ENCODE assay signal across 26 cellular contexts in genomic region chr17:61345081-61345480, GRCh38.
"Had no signal": no experiment of that assay in that cellular context is flagged by ENCODE, and none has a peak within 500 bp of the region (broad histone marks: within the 10 kb centered on the region; RNA-seq: fewer than 3 reads in every experiment).

No MANE protein-coding gene starts in this region.

- H3K9ac ChIP-seq: neural progenitor cell had no signal

- H3K9me3 ChIP-seq: gastroesophageal sphincter, heart right ventricle, mucosa of descending colon, prostate gland, stomach, testis, tibial artery, uterus had no signal

- ATAC-seq: gastroesophageal sphincter; left cardiac atrium; mucosa of descending colon; natural killer cell treated with Interleukin-12 subunit alpha and Interleukin-12 subunit beta and Interleukin-15 and Interleukin-18, amount 100 ng/mL, for 72 hours; sciatic nerve; stimulated activated effector memory CD8-positive, alpha-beta T cell treated with anti-CD3 and anti-CD28 coated beads, Interleukin-12 subunit alpha, Interleukin-12 subunit beta, amount 100 ng/mL, for 72 hours had no signal

- DNase-seq: central memory CD4-positive, alpha-beta T cell; dorsolateral prefrontal cortex; effector CD4-positive, alpha-beta T cell; foreskin fibroblast; glutamatergic neuron; heart right ventricle; hippocampal formation; left cardiac atrium; mucosa of descending colon; naive B cell; nucleus accumbens; stimulated activated CD4-positive, alpha-beta T cell treated with anti-CD3 and anti-CD28 coated beads, Interleukin-2, amount 100 ng/mL, for 24 hours; stimulated activated CD4-positive, alpha-beta T cell treated with anti-CD3 and anti-CD28 coated beads, Interleukin-4, amount 100 ng/mL, for 24 hours; stimulated activated naive CD4-positive, alpha-beta T cell treated with Interleukin-2 at 50 U/mL for 16 hours; stomach; testis; tibial artery; uterus had no signal

- H3K27ac ChIP-seq: dorsolateral prefrontal cortex, gastroesophageal sphincter, heart right ventricle, neural progenitor cell, prostate gland, stomach, testis, tibial artery, uterus had no signal

- H3K36me3 ChIP-seq: gastroesophageal sphincter, heart right ventricle, neural progenitor cell, prostate gland, stomach, tibial artery, uterus had no signal

- H3K4me1 ChIP-seq: gastroesophageal sphincter, heart right ventricle, neural progenitor cell, prostate gland, stomach, testis, uterus had no signal

- H3K27me3 ChIP-seq: dorsolateral prefrontal cortex, gastroesophageal sphincter, neural progenitor cell, stomach, testis, tibial artery, uterus had no signal

- H3K4me2 ChIP-seq: neural progenitor cell, smooth muscle cell had no signal

- H3K4me3 ChIP-seq: dorsolateral prefrontal cortex, gastroesophageal sphincter, heart right ventricle, lung, mucosa of descending colon, neural progenitor cell, prostate gland, smooth muscle cell, stomach, testis, tibial artery, uterus had no signal
